Comparison of ENCODE assay signal across 26 cellular contexts in the genomic region with DNA sequence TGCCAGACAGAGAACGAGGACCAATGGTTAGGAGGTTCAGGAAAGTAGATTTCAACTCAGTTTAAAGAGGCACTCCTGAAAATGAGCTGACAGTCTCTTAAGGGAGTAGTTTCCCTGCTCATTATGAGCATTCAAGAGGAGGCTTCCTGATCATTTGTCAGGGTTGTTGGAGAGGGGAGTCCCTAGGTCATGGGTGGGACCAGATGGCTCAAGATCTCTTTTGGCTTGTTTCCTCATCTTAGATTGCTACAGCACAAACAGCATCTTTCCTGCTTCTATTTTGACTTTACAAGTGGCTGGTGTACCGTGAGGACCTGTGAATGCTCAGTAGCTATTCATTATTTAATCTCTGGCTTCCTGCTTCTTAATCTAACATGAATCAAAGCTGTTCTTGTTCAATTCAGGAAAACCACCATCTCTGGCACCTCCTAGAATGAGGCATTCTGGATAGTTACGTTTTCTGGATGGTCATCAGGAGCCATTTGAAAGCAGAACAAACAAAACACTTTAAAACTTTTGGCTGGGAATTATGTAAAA. TPM values are rescaled to one million over a fixed set of nuclear protein-coding genes. Genes with fewer than 3 reads are reported as not detected.
DNase-seq lines count a peak whose midpoint lies in the region; ATAC-seq and TF ChIP-seq lines count a peak whose summit lies in the region.
"Had no signal": no experiment of that assay in that cellular context is flagged by ENCODE, and none has a peak within 500 bp of the region (broad histone marks: within the 10 kb centered on the region; RNA-seq: fewer than 3 reads in every experiment).

No MANE protein-coding gene starts in this region.

- TF ChIP-seq CTCF in 22Rv1 (IDR thresholded peaks at IDR 0.05): no peak
- TF ChIP-seq CTCF in gastroesophageal sphincter (IDR thresholded peaks at IDR 0.05): no peak
- TF ChIP-seq CTCF in BE2C (IDR thresholded peaks at IDR 0.05; ENCODE audit: low read depth, low read length): no peak

- TF ChIP-seq POLR2A in gastroesophageal sphincter (IDR thresholded peaks at IDR 0.05): no peak

- H3K27me3 Mint-ChIP-seq in activated CD4-positive, alpha-beta memory T cell treated with anti-CD3 and anti-CD28 coated beads for 36 hours: no peaks in the 10 kb centered on the region
- H3K27me3 Mint-ChIP-seq: activated CD4-positive, alpha-beta T cell treated with anti-CD3 and anti-CD28 coated beads, Interleukin-2, amount 10 ng/mL, durations not matched to agents 7 days and 5 days; stimulated activated memory B cell treated with anti-CD40 and anti-IgM and Interleukin-4, amounts not matched to agents 10 μg/mL and 1 μg/mL and 100 μg/mL, for 72 hours; T-cell had no signal

- H3K9me3 ChIP-seq in gastroesophageal sphincter: no peaks in the 10 kb centered on the region
- H3K9me3 ChIP-seq in BE2C: no peaks in the 10 kb centered on the region
- H3K9me3 ChIP-seq: tibial artery had no signal

- H3K27me3 ChIP-seq in gastroesophageal sphincter: no peaks in the 10 kb centered on the region
- H3K27me3 ChIP-seq in BE2C: no peaks in the 10 kb centered on the region
- H3K27me3 ChIP-seq: dorsolateral prefrontal cortex, tibial artery had no signal

- H3K36me3 Mint-ChIP-seq in activated CD4-positive, alpha-beta memory T cell treated with anti-CD3 and anti-CD28 coated beads for 36 hours: peaks cover 3% of the 10 kb centered on the region

- DNase-seq in COLO829 (ENCODE audit: low spot score) (peak; percentile 61), NCI-H524 treated with DMSO at 0.1 percent for 48 hours (lab: John Stamatoyannopoulos, UW) (peak; percentile 60), NK-92 (lab: John Stamatoyannopoulos, UW; ENCODE audit: unreplicated experiment) (no peak), BE2C (no peak)
- no peak for DNase-seq in activated CD4-positive, alpha-beta memory T cell treated with anti-CD3 and anti-CD28 coated beads for 36 hours
- DNase-seq: activated CD4-positive, alpha-beta T cell treated with anti-CD3 and anti-CD28 coated beads, Interleukin-2, amount 10 ng/mL, durations not matched to agents 7 days and 5 days; activated CD8-positive, alpha-beta memory T cell treated with anti-CD3 and anti-CD28 coated beads, Interleukin-2, amount 50 U/mL, for 48 hours; activated gamma-delta T cell treated with Interleukin-2 at 50 U/mL for 16 hours; amygdala; central memory CD4-positive, alpha-beta T cell; dorsolateral prefrontal cortex; EL; HCEC 1CT; NCI-H1105 treated with DMSO at 0.1 percent for 48 hours; NCI-H2081; NCI-H774; posterior cingulate gyrus; SHP77 treated with DMSO at 0.1 percent for 48 hours; T-cell; tibial artery had no signal

- H3K4me1 Mint-ChIP-seq in activated CD4-positive, alpha-beta memory T cell treated with anti-CD3 and anti-CD28 coated beads for 36 hours (ENCODE audit: low read depth): peaks cover 35% of the 10 kb centered on the region

- H3K36me3 ChIP-seq in gastroesophageal sphincter: no peaks in the 10 kb centered on the region
- H3K36me3 ChIP-seq in BE2C: no peaks in the 10 kb centered on the region
- H3K36me3 ChIP-seq: tibial artery had no signal

- intact Hi-C loops in activated CD4-positive, alpha-beta memory T cell treated with anti-CD3 and anti-CD28 coated beads for 36 hours (cut with micrococcal nuclease): no loop called here

- H3K9me3 Mint-ChIP-seq in activated CD4-positive, alpha-beta memory T cell treated with anti-CD3 and anti-CD28 coated beads for 36 hours: no peaks in the 10 kb centered on the region
- H3K9me3 Mint-ChIP-seq: activated CD4-positive, alpha-beta T cell treated with anti-CD3 and anti-CD28 coated beads, Interleukin-2, amount 10 ng/mL, durations not matched to agents 7 days and 5 days; nephron; stimulated activated memory B cell treated with anti-CD40 and anti-IgM and Interleukin-4, amounts not matched to agents 10 μg/mL and 1 μg/mL and 100 μg/mL, for 72 hours; T-cell had no signal

- H3K4me1 ChIP-seq in gastroesophageal sphincter: peaks cover 0 to 23% (median 0%) of the 10 kb centered on the region in 3 donors
- H3K4me1 ChIP-seq in BE2C: peaks cover 8% of the 10 kb centered on the region

- no peak for TF ChIP-seq EP300 in gastroesophageal sphincter (IDR thresholded peaks at IDR 0.05)

- ATAC-seq in gastroesophageal sphincter: peak; percentile 28
- ATAC-seq in HG03565 (IDR thresholded peaks at IDR 0.05; ENCODE audit: unreplicated experiment): no peak
- ATAC-seq: stimulated activated memory B cell treated with anti-CD40 and anti-IgM and Interleukin-4, amounts not matched to agents 10 μg/mL and 1 μg/mL and 100 μg/mL, for 72 hours; T-cell had no signal

- no peak overlapping the region for H3K4me3 Mint-ChIP-seq in activated CD4-positive, alpha-beta memory T cell treated with anti-CD3 and anti-CD28 coated beads for 36 hours
- H3K4me3 Mint-ChIP-seq: activated CD4-positive, alpha-beta T cell treated with anti-CD3 and anti-CD28 coated beads, Interleukin-2, amount 10 ng/mL, durations not matched to agents 7 days and 5 days; nephron; stimulated activated memory B cell treated with anti-CD40 and anti-IgM and Interleukin-4, amounts not matched to agents 10 μg/mL and 1 μg/mL and 100 μg/mL, for 72 hours; T-cell had no signal

- WGBS in gastroesophageal sphincter (ENCODE audit: low coverage in 1 of 2), 2 donors: 26 to 52% methylated on average over 3 of the region's 3 CpGs

- H3K4me3 ChIP-seq in gastroesophageal sphincter (no peak overlapping the region), BE2C (ENCODE audit: low read depth, low read length) (no peak overlapping the region)
- H3K4me3 ChIP-seq: dorsolateral prefrontal cortex, tibial artery had no signal

- CTCF ChIA-PET in activated CD4-positive, alpha-beta memory T cell treated with anti-CD3 and anti-CD28 coated beads for 36 hours (lab: Charles Lee): interaction anchor here (1.1 to 3.9 kb wide), 5 partner anchors 9 to 39 kb away, joined by 3 to 33 read pairs (median 4); no protein-coding TSS in a partner anchor

- peak overlapping the region; percentile 5; the same call in 1 of the 2 replicates for H3K27ac ChIP-seq in 22Rv1
- peak overlapping the region in 1 of 4 donors; percentile 3 for H3K27ac ChIP-seq in gastroesophageal sphincter
- H3K27ac ChIP-seq: dorsolateral prefrontal cortex, epithelial cell of prostate, tibial artery had no signal

- no peak overlapping the region for H3K27ac Mint-ChIP-seq in activated CD4-positive, alpha-beta memory T cell treated with anti-CD3 and anti-CD28 coated beads for 36 hours
- H3K27ac Mint-ChIP-seq: activated CD4-positive, alpha-beta T cell treated with anti-CD3 and anti-CD28 coated beads, Interleukin-2, amount 10 ng/mL, durations not matched to agents 7 days and 5 days; nephron; stimulated activated memory B cell treated with anti-CD40 and anti-IgM and Interleukin-4, amounts not matched to agents 10 μg/mL and 1 μg/mL and 100 μg/mL, for 72 hours had no signal

- POLR2A ChIA-PET in activated CD4-positive, alpha-beta memory T cell treated with anti-CD3 and anti-CD28 coated beads for 36 hours (lab: Charles Lee): interaction anchor here (2.7 kb wide), 1 partner anchor 11 kb away, joined by 12 read pairs; no protein-coding TSS in a partner anchor

RNA-seq across cellular contexts. Expression of a gene that starts 47.6 kb away (rescaled TPM):
- 10 to 100 TPM; 10.1 to 22.7 (median 15.1) TPM for total RNA-seq in gastroesophageal sphincter
- 10 to 100 TPM; 17.3 to 17.6 TPM for total RNA-seq in activated CD4-positive, alpha-beta memory T cell treated with anti-CD3 and anti-CD28 coated beads for 36 hours
- 33.9 TPM for polyA plus RNA-seq in BE2C (2012; ENCODE audit: insufficient read depth, insufficient read length, low read depth)

RNA-seq across cellular contexts. Expression of a gene that starts 50.1 kb away (rescaled TPM):
- total RNA-seq in gastroesophageal sphincter: 10 to 100 TPM; 20.2 to 32.3 (median 29.3) TPM
- total RNA-seq in activated CD4-positive, alpha-beta memory T cell treated with anti-CD3 and anti-CD28 coated beads for 36 hours: 10 to 100 TPM; 32.0 to 32.8 TPM
- polyA plus RNA-seq in BE2C (2012; ENCODE audit: insufficient read depth, insufficient read length, low read depth): 20.6 TPM

Comparison
In these comparisons a context has a peak if more than half of its experiments do, and no peak if none do; other contexts are left out.
1. DNase-seq: peak in COLO829 (single experiment) and NCI-H524 treated with DMSO at 0.1 percent for 48 hours (single experiment); none in NK-92 (single experiment), activated CD4-positive, alpha-beta memory T cell treated with anti-CD3 and anti-CD28 coated beads for 36 hours (single experiment) and BE2C (single experiment).